Comparison of ENCODE assay signal across 8 cellular contexts in genomic region chr5:122077451-122078115, GRCh38. TPM values are rescaled to one million over a fixed set of nuclear protein-coding genes. Genes with fewer than 3 reads are reported as not detected.
A peak's percentile ranks its signal among the peaks of the same experiment; 100 is the strongest.
DNase-seq lines count a peak whose midpoint lies in the region; ATAC-seq and TF ChIP-seq lines count a peak whose summit lies in the region.

No MANE protein-coding gene starts in this region.

- no peaks in the 10 kb centered on the region for H3K36me3 Mint-ChIP-seq in activated CD8-positive, alpha-beta memory T cell treated with anti-CD3 and anti-CD28 coated beads, Interleukin-2, amount 10 ng/mL, durations not matched to agents 7 days and 5 days
- no peaks in the 10 kb centered on the region for H3K36me3 Mint-ChIP-seq in activated CD4-positive, alpha-beta memory T cell treated with anti-CD3 and anti-CD28 coated beads, Interleukin-2, amount 10 ng/mL, durations not matched to agents 7 days and 5 days (ENCODE audit: low read depth)

- peaks cover 66% of the 10 kb centered on the region for H3K27me3 Mint-ChIP-seq in activated CD8-positive, alpha-beta memory T cell treated with anti-CD3 and anti-CD28 coated beads, Interleukin-2, amount 10 ng/mL, durations not matched to agents 7 days and 5 days
- H3K27me3 Mint-ChIP-seq in activated CD4-positive, alpha-beta memory T cell treated with anti-CD3 and anti-CD28 coated beads, Interleukin-2, amount 10 ng/mL, durations not matched to agents 7 days and 5 days: peaks cover 47% of the 10 kb centered on the region

- no peaks in the 10 kb centered on the region for H3K36me3 ChIP-seq in parathyroid adenoma (ENCODE audit: control insufficient read depth, insufficient read depth, low read length)

- no peak overlapping the region for H3K27ac Mint-ChIP-seq in activated CD8-positive, alpha-beta memory T cell treated with anti-CD3 and anti-CD28 coated beads, Interleukin-2, amount 10 ng/mL, durations not matched to agents 7 days and 5 days
- no peak overlapping the region for H3K27ac Mint-ChIP-seq in activated CD4-positive, alpha-beta memory T cell treated with anti-CD3 and anti-CD28 coated beads, Interleukin-2, amount 10 ng/mL, durations not matched to agents 7 days and 5 days

- CTCF ChIA-PET in activated CD8-positive, alpha-beta memory T cell treated with anti-CD3 and anti-CD28 coated beads, Interleukin-2, amount 10 ng/mL, durations not matched to agents 7 days and 5 days (lab: Charles Lee): no interaction called here
- CTCF ChIA-PET in activated CD4-positive, alpha-beta memory T cell treated with anti-CD3 and anti-CD28 coated beads, Interleukin-2, amount 10 ng/mL, durations not matched to agents 7 days and 5 days (lab: Charles Lee): interaction anchor here (1.3 kb wide), 1 partner anchor 24 kb away, joined by 3 read pairs; no protein-coding TSS in a partner anchor

- H2AFZ ChIP-seq in parathyroid adenoma: peak overlapping the region; percentile 86

- H3K9ac ChIP-seq in parathyroid adenoma: no peak overlapping the region

- H3K4me3 Mint-ChIP-seq in activated CD8-positive, alpha-beta memory T cell treated with anti-CD3 and anti-CD28 coated beads, Interleukin-2, amount 10 ng/mL, durations not matched to agents 7 days and 5 days: peak overlapping the region; percentile 60
- peak overlapping the region; percentile 50 for H3K4me3 Mint-ChIP-seq in activated CD4-positive, alpha-beta memory T cell treated with anti-CD3 and anti-CD28 coated beads, Interleukin-2, amount 10 ng/mL, durations not matched to agents 7 days and 5 days

- intact Hi-C loops in Right ventricle myocardium superior (cut with DNase I): no loop called here

- H3K27me3 ChIP-seq in parathyroid adenoma (ENCODE audit: control insufficient read depth, insufficient read depth, low read length): no peaks in the 10 kb centered on the region

- H3K4me3 ChIP-seq in parathyroid adenoma (ENCODE audit: low read depth, low read length): peak overlapping the region; percentile 52

- no peak overlapping the region for H3K27ac ChIP-seq in parathyroid adenoma

- ATAC-seq in activated CD8-positive, alpha-beta memory T cell treated with anti-CD3 and anti-CD28 coated beads, Interleukin-2, amount 10 ng/mL, durations not matched to agents 7 days and 5 days: peak; percentile 33
- ATAC-seq in HG03139 (IDR thresholded peaks at IDR 0.05; ENCODE audit: unreplicated experiment) (peak; percentile 17), Right ventricle myocardium superior (ENCODE audit: poor library complexity) (peak; percentile 63), GM21381 (IDR thresholded peaks at IDR 0.05; ENCODE audit: unreplicated experiment) (no peak)

- no peaks in the 10 kb centered on the region for H3K9me3 ChIP-seq in parathyroid adenoma (ENCODE audit: control insufficient read depth, low read length)

- H3K4me1 Mint-ChIP-seq in activated CD8-positive, alpha-beta memory T cell treated with anti-CD3 and anti-CD28 coated beads, Interleukin-2, amount 10 ng/mL, durations not matched to agents 7 days and 5 days: peaks cover 16% of the 10 kb centered on the region
- H3K4me1 Mint-ChIP-seq in activated CD4-positive, alpha-beta memory T cell treated with anti-CD3 and anti-CD28 coated beads, Interleukin-2, amount 10 ng/mL, durations not matched to agents 7 days and 5 days: peaks cover 17% of the 10 kb centered on the region

- no peak for DNase-seq in activated CD8-positive, alpha-beta memory T cell treated with anti-CD3 and anti-CD28 coated beads, Interleukin-2, amount 10 ng/mL, durations not matched to agents 7 days and 5 days
- no peak for DNase-seq in activated CD8-positive, alpha-beta memory T cell treated with anti-CD3 and anti-CD28 coated beads, Interleukin-2, amount 50 U/mL, for 4 hours
- no peak for DNase-seq in activated CD4-positive, alpha-beta memory T cell treated with anti-CD3 and anti-CD28 coated beads, Interleukin-2, amount 10 ng/mL, durations not matched to agents 7 days and 5 days
- DNase-seq in Right ventricle myocardium superior: peak; percentile 52
- no peak for DNase-seq in RPMI8226

- POLR2A ChIA-PET in activated CD4-positive, alpha-beta memory T cell treated with anti-CD3 and anti-CD28 coated beads, Interleukin-2, amount 10 ng/mL, durations not matched to agents 7 days and 5 days (lab: Charles Lee): no interaction called here

- H3K4me2 ChIP-seq in parathyroid adenoma (ENCODE audit: low read length): peak overlapping the region; percentile 89

- no peaks in the 10 kb centered on the region for H3K4me1 ChIP-seq in parathyroid adenoma

- no peak for TF ChIP-seq CTCF in parathyroid adenoma (IDR thresholded peaks at IDR 0.05)

- no peaks in the 10 kb centered on the region for H3K79me2 ChIP-seq in parathyroid adenoma

- H3K9me3 Mint-ChIP-seq in activated CD8-positive, alpha-beta memory T cell treated with anti-CD3 and anti-CD28 coated beads, Interleukin-2, amount 10 ng/mL, durations not matched to agents 7 days and 5 days (ENCODE audit: low read depth): no peaks in the 10 kb centered on the region
- H3K9me3 Mint-ChIP-seq in activated CD4-positive, alpha-beta memory T cell treated with anti-CD3 and anti-CD28 coated beads, Interleukin-2, amount 10 ng/mL, durations not matched to agents 7 days and 5 days: no peaks in the 10 kb centered on the region

RNA-seq across cellular contexts. Expression of gene LOX, which starts 0.5 kb away (rescaled TPM):
- total RNA-seq in activated CD8-positive, alpha-beta memory T cell treated with anti-CD3 and anti-CD28 coated beads, Interleukin-2, amount 10 ng/mL, durations not matched to agents 7 days and 5 days: not detected
- under 1 TPM in 1 of 2 experiments, not detected in 1; 0.10 TPM for total RNA-seq in activated CD4-positive, alpha-beta memory T cell treated with anti-CD3 and anti-CD28 coated beads, Interleukin-2, amount 10 ng/mL, durations not matched to agents 7 days and 5 days
- total RNA-seq in Right ventricle myocardium superior: 3.1 TPM

RNA-seq across cellular contexts. Expression of gene ZNF474, which starts 51.8 kb away (rescaled TPM):
- total RNA-seq in activated CD8-positive, alpha-beta memory T cell treated with anti-CD3 and anti-CD28 coated beads, Interleukin-2, amount 10 ng/mL, durations not matched to agents 7 days and 5 days: under 1 TPM in 1 of 2 experiments, not detected in 1; 0.35 TPM
- not detected for total RNA-seq in activated CD4-positive, alpha-beta memory T cell treated with anti-CD3 and anti-CD28 coated beads, Interleukin-2, amount 10 ng/mL, durations not matched to agents 7 days and 5 days
- total RNA-seq in Right ventricle myocardium superior: not detected
